8 cellular contexts compared by ENCODE assay signal in the genomic region with DNA sequence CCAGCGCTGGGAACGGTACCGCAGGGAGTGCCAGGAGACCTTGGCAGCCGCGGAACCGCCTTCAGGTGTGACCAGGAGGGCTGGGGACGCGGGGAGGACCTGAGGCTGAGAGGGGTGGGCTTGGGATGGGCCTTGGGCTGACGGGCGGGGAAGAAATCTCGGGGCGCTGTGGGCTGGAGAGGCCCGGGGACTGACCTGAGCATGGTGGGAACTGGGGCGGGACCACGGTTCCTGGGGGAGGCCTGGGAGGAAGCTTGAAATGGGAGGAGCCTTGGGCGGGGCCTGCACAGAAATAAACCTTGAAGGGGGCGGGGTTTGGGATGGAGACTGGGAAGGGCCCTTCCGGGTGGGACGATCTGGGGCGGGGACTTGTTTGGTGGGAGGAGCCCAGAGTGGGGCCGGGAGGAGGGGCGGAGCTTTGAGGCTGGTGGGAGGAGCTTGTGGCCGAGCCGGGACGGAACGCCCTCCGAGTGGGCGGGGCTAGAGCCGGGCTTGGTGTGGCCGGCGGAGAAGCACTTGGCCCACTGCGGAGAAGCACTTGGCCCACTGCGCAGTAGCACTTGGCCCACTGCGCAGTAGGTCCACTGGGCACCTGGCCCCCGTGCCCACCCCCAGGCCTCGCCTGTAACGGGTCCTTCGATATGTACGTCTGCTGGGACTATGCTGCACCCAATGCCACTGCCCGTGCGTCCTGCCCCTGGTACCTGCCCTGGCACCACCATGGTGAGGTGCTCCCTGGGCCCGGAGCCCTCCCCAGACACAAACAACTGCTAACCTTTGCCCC. TPM values are rescaled to one million over a fixed set of nuclear protein-coding genes. Genes with fewer than 3 reads are reported as not detected.
DNase-seq lines count a peak whose midpoint lies in the region; ATAC-seq, FAIRE-seq and TF ChIP-seq lines count a peak whose summit lies in the region.

No MANE protein-coding gene starts in this region.

- H3K79me2 ChIP-seq in astrocyte (ENCODE audit: insufficient read depth, low read length): no peaks in the 10 kb centered on the region

- no peak overlapping the region for H3K27ac ChIP-seq in SJCRH30
- H3K27ac ChIP-seq in astrocyte (ENCODE audit: low read depth, low read length): no peak overlapping the region

- H3K9ac ChIP-seq in astrocyte (ENCODE audit: low read length): no peak overlapping the region

- peak overlapping the region; percentile 33 for H3K4me2 ChIP-seq in astrocyte (ENCODE audit: low read length)

- no peak for FAIRE-seq in astrocyte (lab: Jason Lieb, UNC)

- H3K9me3 Mint-ChIP-seq in astrocyte (ENCODE audit: unreplicated experiment): no peaks in the 10 kb centered on the region

- H3K36me3 ChIP-seq in SJCRH30 (no peaks in the 10 kb centered on the region), astrocyte (ENCODE audit: insufficient read depth, low read length) (no peaks in the 10 kb centered on the region)

- no peaks in the 10 kb centered on the region for H3K9me3 ChIP-seq in SJCRH30 (replicated peaks)
- H3K9me3 ChIP-seq in astrocyte (ENCODE audit: insufficient read depth, low read depth, low read length): no peaks in the 10 kb centered on the region

- peaks cover 3% of the 10 kb centered on the region; the same call in 1 of the 2 replicates for H3K4me1 ChIP-seq in SJCRH30
- H3K4me1 ChIP-seq in astrocyte (ENCODE audit: insufficient read depth, low read length): peaks cover 7% of the 10 kb centered on the region

- no peak overlapping the region for H3K27ac Mint-ChIP-seq in astrocyte (ENCODE audit: unreplicated experiment)

- no peak for TF ChIP-seq CTCF in astrocyte (IDR thresholded peaks at IDR 0.05; ENCODE audit: insufficient read depth, low read depth, low read length)

- no peak overlapping the region for H2AFZ ChIP-seq in astrocyte (ENCODE audit: low read depth, low read length)

- H3K36me3 Mint-ChIP-seq in astrocyte (ENCODE audit: low read depth, unreplicated experiment): peaks cover 5% of the 10 kb centered on the region

- DNase-seq in activated T-cell treated with anti-CD3 and anti-CD28 coated beads for 1 hour (ENCODE audit: low read depth) (peak; percentile 38), activated T-cell treated with anti-CD3 and anti-CD28 coated beads for 4 hours (no peak), SJCRH30 (peak; percentile 69 to 73), astrocyte (ENCODE audit: low read depth) (no peak), hepatic stellate cell (ENCODE audit: low spot score) (peak; percentile 91), renal cortical epithelial cell (ENCODE audit: low read depth) (peak; percentile 79), NCI-H446 treated with DMSO at 0.1 percent for 48 hours (lab: John Stamatoyannopoulos, UW) (no peak)

- no peaks in the 10 kb centered on the region for H4K20me1 ChIP-seq in astrocyte (ENCODE audit: insufficient read depth, low read length)

- H3K4me3 Mint-ChIP-seq in astrocyte (ENCODE audit: unreplicated experiment): peak overlapping the region; percentile 78

- H3K27me3 Mint-ChIP-seq in astrocyte (ENCODE audit: low read depth, unreplicated experiment): peaks cover 7% of the 10 kb centered on the region

- H3K4me3 ChIP-seq in SJCRH30: no peak overlapping the region
- H3K4me3 ChIP-seq in astrocyte (ENCODE audit: insufficient read depth, low read depth, low read length): no peak overlapping the region

- H3K4me1 Mint-ChIP-seq in astrocyte (ENCODE audit: low read depth, unreplicated experiment): peaks cover 6% of the 10 kb centered on the region

- H3K27me3 ChIP-seq in SJCRH30: no peaks in the 10 kb centered on the region
- H3K27me3 ChIP-seq in astrocyte (ENCODE audit: insufficient read depth, low read length): peaks cover 14% of the 10 kb centered on the region

- peak; percentile 44 for ATAC-seq in HG03196 (IDR thresholded peaks at IDR 0.05; ENCODE audit: unreplicated experiment)

RNA-seq across cellular contexts. Expression of a gene that starts 2.8 kb away (rescaled TPM):
- total RNA-seq in SJCRH30 (2014; rRNA removed; shearing (Covaris generic)): 0.12 and 0.38 TPM in 2 replicates
- 4.4 and 4.6 TPM in 2 replicates for total RNA-seq in astrocyte
- 0.50 and 1.0 TPM in 2 replicates for total RNA-seq in renal cortical epithelial cell

RNA-seq across cellular contexts. Expression of a gene that starts 20.9 kb away (rescaled TPM):
- total RNA-seq in SJCRH30 (2014; rRNA removed; shearing (Covaris generic)): 434 and 487 TPM in 2 replicates
- total RNA-seq in astrocyte (416 and 459 TPM in 2 replicates), renal cortical epithelial cell (120 and 333 TPM in 2 replicates)

RNA-seq across cellular contexts. Expression of a gene that starts 21.6 kb away (rescaled TPM):
- 9.8 and 10.6 TPM in 2 replicates for total RNA-seq in SJCRH30 (2014; rRNA removed; shearing (Covaris generic))
- total RNA-seq in astrocyte (21.8 and 23.4 TPM in 2 replicates), renal cortical epithelial cell (10.9 and 24.1 TPM in 2 replicates)

RNA-seq across cellular contexts. Expression of a gene that starts 31.7 kb away (rescaled TPM):
- total RNA-seq in SJCRH30 (2014; rRNA removed; shearing (Covaris generic)): 3.0 and 5.8 TPM in 2 replicates
- 24.6 and 27.8 TPM in 2 replicates for total RNA-seq in astrocyte
- total RNA-seq in renal cortical epithelial cell: 47.4 and 61.3 TPM in 2 replicates

RNA-seq across cellular contexts. Expression of a gene that starts 59.8 kb away (rescaled TPM):
- 9.3 and 10.8 TPM in 2 replicates for total RNA-seq in SJCRH30 (2014; rRNA removed; shearing (Covaris generic))
- total RNA-seq in astrocyte (19.6 and 21.1 TPM in 2 replicates), renal cortical epithelial cell (4.5 and 9.0 TPM in 2 replicates)

Comparison
In these comparisons a context has a peak if more than half of its experiments do, and no peak if none do; other contexts are left out.
1. DNase-seq: peak in activated T-cell treated with anti-CD3 and anti-CD28 coated beads for 1 hour (single experiment), SJCRH30 (2 of 2), hepatic stellate cell (single experiment) and renal cortical epithelial cell (single experiment); none in activated T-cell treated with anti-CD3 and anti-CD28 coated beads for 4 hours (single experiment), astrocyte (single experiment) and NCI-H446 treated with DMSO at 0.1 percent for 48 hours (single experiment).